18 cellular contexts compared by ENCODE assay signal in genomic region chr5:27008604-27009564, GRCh38. TPM values are rescaled to one million over a fixed set of nuclear protein-coding genes. Genes with fewer than 3 reads are reported as not detected.
A peak's percentile ranks its signal among the peaks of the same experiment; 100 is the strongest.
DNase-seq lines count a peak whose midpoint lies in the region; ATAC-seq and TF ChIP-seq lines count a peak whose summit lies in the region.
"Had no signal": no experiment of that assay in that cellular context is flagged by ENCODE, and none has a peak within 500 bp of the region (broad histone marks: within the 10 kb centered on the region; RNA-seq: fewer than 3 reads in every experiment).

No MANE protein-coding gene starts in this region.

- H2AFZ ChIP-seq in PC-3 (ENCODE audit: low read length), result peak overlapping the region; percentile 42
- peak overlapping the region; percentile 74 for H2AFZ ChIP-seq in smooth muscle cell (ENCODE audit: low read depth)
- H2AFZ ChIP-seq: GM23338 had no signal

- H3K27me3 ChIP-seq in PC-3 (ENCODE audit: low read length) (no peaks in the 10 kb centered on the region), smooth muscle cell (ENCODE audit: low read depth) (no peaks in the 10 kb centered on the region)
- H3K27me3 ChIP-seq: BLaER1 treated with 17β-estradiol and CSF1 and Interleukin-3, amounts not matched to agents 10 nM and 100 nM had no signal

- H3K27ac ChIP-seq in PC-3 (ENCODE audit: low read length) (peak overlapping the region; percentile 80), smooth muscle cell (ENCODE audit: low read depth) (no peak overlapping the region)
- H3K27ac ChIP-seq: 22Rv1; BLaER1 treated with 17β-estradiol and CSF1 and Interleukin-3, amounts not matched to agents 10 nM and 100 nM had no signal

- POLR2A ChIA-PET in PC-3 (lab: Charles Lee; ENCODE audit: unreplicated experiment), result interaction anchor here (0.6 kb wide), 1 partner anchor 429 kb away, joined by 3 read pairs; no protein-coding TSS in a partner anchor

- H3K9me2 ChIP-seq in PC-3 (replicated peaks; ENCODE audit: low read length), result no peaks in the 10 kb centered on the region

- H3K36me3 ChIP-seq in PC-3 (ENCODE audit: low read depth, low read length), result no peaks in the 10 kb centered on the region
- H3K36me3 ChIP-seq in smooth muscle cell (ENCODE audit: low read depth), result no peaks in the 10 kb centered on the region
- H3K36me3 ChIP-seq: BLaER1 treated with 17β-estradiol and CSF1 and Interleukin-3, amounts not matched to agents 10 nM and 100 nM had no signal

- H3K4me3 ChIP-seq in PC-3 (ENCODE audit: low read length), result peak overlapping the region; percentile 22
- H3K4me3 ChIP-seq in choroid plexus epithelial cell (ENCODE audit: low read depth, low read length), result no peak overlapping the region
- H3K4me3 ChIP-seq in smooth muscle cell, result no peak overlapping the region
- H3K4me3 ChIP-seq: BLaER1 treated with 17β-estradiol and CSF1 and Interleukin-3, amounts not matched to agents 10 nM and 100 nM; GM23338 had no signal

- BruUV-seq in PC-3 (replicated peaks; lab: Mats Ljungman, UMichigan), result no TSS peak

- H3K4me2 ChIP-seq in PC-3 (ENCODE audit: low read length), result peak overlapping the region; percentile 64
- no peak overlapping the region for H3K4me2 ChIP-seq in smooth muscle cell
- H3K4me2 ChIP-seq: BLaER1 treated with 17β-estradiol and CSF1 and Interleukin-3, amounts not matched to agents 10 nM and 100 nM; GM23338 had no signal

- H4K20me1 ChIP-seq in PC-3 (ENCODE audit: low read length) (no peaks in the 10 kb centered on the region), smooth muscle cell (ENCODE audit: low read depth) (no peaks in the 10 kb centered on the region)
- H4K20me1 ChIP-seq: BLaER1 treated with 17β-estradiol and CSF1 and Interleukin-3, amounts not matched to agents 10 nM and 100 nM had no signal

- H3K79me2 ChIP-seq in PC-3 (ENCODE audit: low read length) (no peaks in the 10 kb centered on the region), smooth muscle cell (ENCODE audit: low read depth) (no peaks in the 10 kb centered on the region)

- TF ChIP-seq CTCF in PC-3 (conservative IDR thresholded peaks at IDR 0.05; ENCODE audit: low read depth, low read length), result no peak
- TF ChIP-seq CTCF in choroid plexus epithelial cell (conservative IDR thresholded peaks at IDR 0.05; ENCODE audit: low read depth, low read length), result no peak
- no peak for TF ChIP-seq CTCF in smooth muscle cell (IDR thresholded peaks at IDR 0.05; ENCODE audit: borderline replicate concordance, insufficient read depth, poor library complexity, severe bottlenecking)

- 92% methylated on average over 3 of the region's 3 CpGs for WGBS in smooth muscle cell (ENCODE audit: low lambda C conversion rate)

- peak; percentile 22 for DNase-seq in DMS53 (lab: John Stamatoyannopoulos, UW)
- no peak for DNase-seq in DMS53 treated with DMSO at 0.1 percent for 48 hours (lab: John Stamatoyannopoulos, UW; ENCODE audit: unreplicated experiment)
- peak; percentile 60 for DNase-seq in PC-3
- peak; percentile 17 for DNase-seq in choroid plexus epithelial cell (ENCODE audit: low read depth)
- DNase-seq in smooth muscle cell (lab: John Stamatoyannopoulos, UW; ENCODE audit: unreplicated experiment), result no peak
- DNase-seq in glomerular visceral epithelial cell (ENCODE audit: extremely low spot score), result no peak
- DNase-seq in COLO829 (ENCODE audit: low spot score), result no peak
- DNase-seq: Calu3; CD4-positive, CD25-positive, alpha-beta regulatory T cell; DMS 273 treated with DMSO at 0.1 percent for 48 hours; DMS79 treated with DMSO at 0.1 percent for 48 hours; EL; H7; IMR-90 had no signal

- peaks cover 3% of the 10 kb centered on the region for H3F3A ChIP-seq in PC-3 (ENCODE audit: low read length, unreplicated experiment)
- H3F3A ChIP-seq in smooth muscle cell (ENCODE audit: low read depth), result no peaks in the 10 kb centered on the region

- H3K4me1 ChIP-seq in PC-3 (ENCODE audit: insufficient read depth, low read length) (peaks cover 21% of the 10 kb centered on the region), smooth muscle cell (ENCODE audit: low read depth) (no peaks in the 10 kb centered on the region)
- H3K4me1 ChIP-seq: BLaER1 treated with 17β-estradiol and CSF1 and Interleukin-3, amounts not matched to agents 10 nM and 100 nM had no signal

- peak; percentile 87 for ATAC-seq in PC-3
- no peak for ATAC-seq in HG03378 (IDR thresholded peaks at IDR 0.05; ENCODE audit: unreplicated experiment)
- ATAC-seq: GM23338 had no signal

- H3K9ac ChIP-seq in PC-3 (ENCODE audit: low read length), result peak overlapping the region; percentile 0; the same call in 1 of the 2 replicates
- no peak overlapping the region for H3K9ac ChIP-seq in smooth muscle cell (ENCODE audit: low read depth)
- H3K9ac ChIP-seq: BLaER1 treated with 17β-estradiol and CSF1 and Interleukin-3, amounts not matched to agents 10 nM and 100 nM had no signal

- CTCF ChIA-PET in PC-3 (lab: Charles Lee), result interaction anchor here (0.7 kb wide), 1 partner anchor 43 kb away, joined by 3 read pairs; no protein-coding TSS in a partner anchor

- intact Hi-C loops in PC-3 (cut with micrococcal nuclease), result loop anchor here (1.0 to 5.0 kb wide), 2 partner anchors 115 to 432 kb away; no protein-coding TSS in a partner anchor

- no peaks in the 10 kb centered on the region for H3K9me3 ChIP-seq in PC-3 (ENCODE audit: low read length)
- H3K9me3 ChIP-seq in smooth muscle cell (replicated peaks; ENCODE audit: low read depth), result no peaks in the 10 kb centered on the region
- H3K9me3 ChIP-seq: BLaER1 treated with 17β-estradiol and CSF1 and Interleukin-3, amounts not matched to agents 10 nM and 100 nM had no signal

RNA-seq across cellular contexts. Expression of gene CDH9, which starts 29.5 kb away (rescaled TPM):
- total RNA-seq in PC-3 (2014; rRNA removed), result not detected in 2 replicates
- not detected in 2 replicates for total RNA-seq in smooth muscle cell
- not detected in 2 replicates for polyA plus RNA-seq in smooth muscle cell
- total RNA-seq: Calu3; CD4-positive, CD25-positive, alpha-beta regulatory T cell; IMR-90 had no signal
- polyA plus RNA-seq: CD4-positive, CD25-positive, alpha-beta regulatory T cell; IMR-90 had no signal

Comparison
In these comparisons a context has a peak if more than half of its experiments do, and no peak if none do; other contexts are left out.
1. DNase-seq: peak in DMS53 (single experiment), PC-3 (single experiment) and choroid plexus epithelial cell (single experiment); none in DMS53 treated with DMSO at 0.1 percent for 48 hours (single experiment), smooth muscle cell (single experiment), glomerular visceral epithelial cell (single experiment) and COLO829 (single experiment).